In the genomic region with DNA sequence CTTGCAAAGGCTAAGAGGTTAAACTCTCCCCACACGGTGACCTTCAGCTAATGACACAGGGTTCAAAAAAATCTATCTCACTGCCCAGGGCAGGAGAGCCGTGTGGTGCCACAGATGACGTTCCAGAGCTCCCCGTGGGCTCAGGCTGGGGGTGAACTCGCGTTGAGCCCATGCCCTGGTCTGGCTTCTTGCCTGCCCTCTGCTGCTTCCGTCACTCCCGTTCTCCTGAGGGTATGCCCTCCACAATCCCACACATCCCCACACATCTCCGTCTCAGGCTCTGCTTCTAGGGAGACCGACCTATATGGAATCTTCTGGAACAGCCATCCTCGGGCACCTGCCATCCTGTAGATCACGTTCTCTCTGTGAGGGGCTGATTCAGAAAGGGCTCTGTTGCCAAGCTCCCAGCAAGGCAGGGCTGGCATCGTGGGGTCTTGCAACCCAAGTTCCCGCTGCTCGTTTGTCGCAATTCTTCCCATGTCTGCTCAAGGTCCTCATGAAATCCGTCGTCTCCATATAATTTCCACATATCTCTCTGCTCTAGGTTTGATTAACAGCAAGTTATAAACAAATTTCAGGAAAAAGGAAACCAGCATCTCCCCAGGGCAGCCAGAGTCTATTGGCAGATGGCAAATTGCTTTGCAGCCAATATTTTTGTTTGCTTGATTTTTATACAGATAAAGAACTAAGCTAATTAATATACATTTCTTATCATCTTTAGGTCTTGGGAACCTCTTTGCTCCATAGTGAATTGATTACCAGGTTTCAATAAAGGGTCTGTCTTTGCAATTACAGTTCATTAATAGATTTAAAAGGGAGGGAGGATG, we compare ENCODE assay signal across 13 cellular contexts.
"Had no signal": no experiment of that assay in that cellular context is flagged by ENCODE, and none has a peak within 500 bp of the region (broad histone marks: within the 10 kb centered on the region; RNA-seq: fewer than 3 reads in every experiment).

No MANE protein-coding gene starts in this region.

- H3K27ac ChIP-seq: cardiac muscle cell, thoracic aorta had no signal

- FAIRE-seq: astrocyte had no signal

- DNase-seq: activated CD4-positive, alpha-beta T cell treated with anti-CD3 and anti-CD28 coated beads, Interleukin-2, amount 50 U/mL, for 48 hours; activated CD4-positive, CD25-positive, alpha-beta regulatory T cell treated with anti-CD3 and anti-CD28 coated beads, Interleukin-2, amount 50 U/mL, for 72 hours; activated naive CD4-positive, alpha-beta T cell; activated naive CD8-positive, alpha-beta T cell treated with anti-CD3 and anti-CD28 coated beads, Interleukin-2, amount 50 U/mL, for 24 hours; cortex of kidney; effector CD8-positive, alpha-beta T cell; hypothalamus; stimulated activated CD4-positive, alpha-beta T cell treated with anti-CD3 and anti-CD28 coated beads, Interleukin-4, amount 100 ng/mL, for 1 hour; stimulated activated CD8-positive, alpha-beta memory T cell treated with anti-CD3 and anti-CD28 coated beads, Interleukin-4, amount 100 ng/mL, for 48 hours; stimulated activated naive CD8-positive, alpha-beta T cell treated with anti-CD3 and anti-CD28 coated beads, Interleukin-15, Interleukin-2, amounts not matched to agents 100 U/mL and 50 U/mL, for 24 hours had no signal

- H3K36me3 ChIP-seq: cardiac muscle cell, thoracic aorta had no signal

- H3K9me3 ChIP-seq: thoracic aorta had no signal

- H3K4me3 ChIP-seq: cardiac muscle cell, thoracic aorta had no signal
